Comparison of ENCODE assay signal across 32 cellular contexts in genomic region chr2:100992262-100992661, GRCh38. TPM values are rescaled to one million over a fixed set of nuclear protein-coding genes. Genes with fewer than 3 reads are reported as not detected.
DNase-seq lines count a peak whose midpoint lies in the region; ATAC-seq, FAIRE-seq and TF ChIP-seq lines count a peak whose summit lies in the region.
"Had no signal": no experiment of that assay in that cellular context is flagged by ENCODE, and none has a peak within 500 bp of the region (broad histone marks: within the 10 kb centered on the region; RNA-seq: fewer than 3 reads in every experiment).

No MANE protein-coding gene starts in this region.

- in situ Hi-C loops in KBM-7 (cut with MboI; ENCODE audit: low pct_unique_long_range_greater_than_20kb, low sequenced_read_pairs): loop anchor here (25.0 kb wide), 1 partner anchor 380 kb away; no protein-coding TSS in a partner anchor
- in situ Hi-C loops in K562 (cut with MboI): loop anchor here (5.0 to 10.0 kb wide), 2 partner anchors 260 to 377 kb away; no protein-coding TSS in a partner anchor

- intact Hi-C loops in CD14-positive monocyte (cut with micrococcal nuclease): no loop called here
- intact Hi-C loops in OCI-LY7 (cut with micrococcal nuclease; ENCODE audit: unreplicated experiment): no loop called here
- intact Hi-C loops in K562 (cut with micrococcal nuclease): no loop called here
- intact Hi-C loops in vagina (cut with DNase I): no loop called here
- intact Hi-C loops in adrenal gland (cut with DNase I): no loop called here

- H3K27ac ChIP-seq in OCI-LY7 (ENCODE audit: low read depth, low read length, poor library complexity, severe bottlenecking) (no peak overlapping the region), K562 (ENCODE audit: extremely low read depth, low read depth, low read length) (no peak overlapping the region), vagina (no peak overlapping the region), adrenal gland (no peak overlapping the region)
- H3K27ac ChIP-seq: BLaER1, esophagus muscularis mucosa, foreskin keratinocyte, heart left ventricle, lower lobe of right lung, pancreas, right atrium auricular region had no signal

- TF ChIP-seq POLR2A in K562 (conservative IDR thresholded peaks at IDR 0.05) (no peak), vagina (IDR thresholded peaks at IDR 0.05) (no peak), adrenal gland (IDR thresholded peaks at IDR 0.05) (no peak)

- H2AFZ ChIP-seq in OCI-LY7 (ENCODE audit: low read length): peak overlapping the region; percentile 43; the same call in 1 of the 2 replicates
- peak overlapping the region; percentile 57 for H2AFZ ChIP-seq in K562 (ENCODE audit: low read depth, low read length)

- no peak overlapping the region for H3K9ac ChIP-seq in K562 (ENCODE audit: insufficient read depth in 1 of 2, low read depth in 2 of 2, low read length in 2 of 2)
- H3K9ac ChIP-seq: BLaER1 had no signal

- peak; percentile 40 for FAIRE-seq in K562 (lab: Jason Lieb, UNC)
- FAIRE-seq: pancreas had no signal

- no peaks in the 10 kb centered on the region for H3K36me3 Mint-ChIP-seq in CD14-positive monocyte

- H3K27me3 ChIP-seq in K562 (ENCODE audit: control insufficient read depth in 2 of 2, insufficient read depth in 2 of 2, low read length in 2 of 2) (peaks cover 25 to 59% of the 10 kb centered on the region in 2 experiments; a peak in 4 of 5 replicates), vagina (no peaks in the 10 kb centered on the region), adrenal gland (no peaks in the 10 kb centered on the region)
- H3K27me3 ChIP-seq: BLaER1, esophagus muscularis mucosa, foreskin keratinocyte, heart left ventricle, pancreas, right atrium auricular region had no signal

- TF ChIP-seq CTCF in CD14-positive monocyte (IDR thresholded peaks at IDR 0.05): no peak
- no peak for TF ChIP-seq CTCF in OCI-LY7 (conservative IDR thresholded peaks at IDR 0.05; ENCODE audit: low read length)
- TF ChIP-seq CTCF in K562 (IDR thresholded peaks at IDR 0.05 in 2 of 3, conservative IDR thresholded peaks at IDR 0.05 in 1 of 3; ENCODE audit: insufficient read depth in 2 of 3, low read depth in 1 of 3, low read length in 3 of 3): no peak
- TF ChIP-seq CTCF in vagina (IDR thresholded peaks at IDR 0.05): no peak
- no peak for TF ChIP-seq CTCF in adrenal gland (IDR thresholded peaks at IDR 0.05)

- no peaks in the 10 kb centered on the region for H3K4me1 ChIP-seq in OCI-LY7 (ENCODE audit: insufficient read depth, low read length, poor library complexity, severe bottlenecking)
- H3K4me1 ChIP-seq in K562 (replicated peaks in 1 of 2; ENCODE audit: control insufficient read depth in 2 of 2, insufficient read depth in 2 of 2, low read length in 2 of 2): peaks cover 0 to 7% of the 10 kb centered on the region in 2 experiments; a peak in 2 of 5 replicates
- no peaks in the 10 kb centered on the region for H3K4me1 ChIP-seq in vagina
- no peaks in the 10 kb centered on the region for H3K4me1 ChIP-seq in adrenal gland (replicated peaks in 1 of 2)
- H3K4me1 ChIP-seq: BLaER1, esophagus muscularis mucosa, foreskin keratinocyte, heart left ventricle, lower lobe of right lung, pancreas, right atrium auricular region had no signal

- no peak for TF ChIP-seq EP300 in K562 (IDR thresholded peaks at IDR 0.05; ENCODE audit: low read length)

- H3K27ac Mint-ChIP-seq in CD14-positive monocyte: peak overlapping the region in 1 of 7 donors; percentile 6
- peak overlapping the region in 1 of 2 donors; percentile 58 for H3K27ac Mint-ChIP-seq in stimulated activated naive CD8-positive, alpha-beta T cell treated with anti-CD3 and anti-CD28 coated beads, Interleukin-15, amount 100 ng/mL, for 72 hours
- H3K27ac Mint-ChIP-seq: activated CD4-positive, alpha-beta T cell treated with anti-CD3 and anti-CD28 coated beads, Interleukin-2, amount 10 ng/mL, durations not matched to agents 24 days and 14 days; nephron progenitor cell had no signal

- H4K20me1 ChIP-seq in OCI-LY7 (ENCODE audit: insufficient read depth, low read length): no peaks in the 10 kb centered on the region
- no peaks in the 10 kb centered on the region for H4K20me1 ChIP-seq in K562 (replicated peaks; ENCODE audit: control insufficient read depth, insufficient read depth, low read length)
- H4K20me1 ChIP-seq: BLaER1 had no signal

- H3K36me3 ChIP-seq in OCI-LY7 (ENCODE audit: insufficient read depth, low read length): no peaks in the 10 kb centered on the region
- no peaks in the 10 kb centered on the region for H3K36me3 ChIP-seq in K562 (ENCODE audit: control insufficient read depth, insufficient read depth, low read length)
- no peaks in the 10 kb centered on the region for H3K36me3 ChIP-seq in vagina
- peaks cover 0 to 7% of the 10 kb centered on the region in 2 donors for H3K36me3 ChIP-seq in adrenal gland (replicated peaks in 1 of 2)
- H3K36me3 ChIP-seq: BLaER1 had no signal

- DNase-seq in CD14-positive monocyte (ENCODE audit: low spot score): no peak
- DNase-seq in KBM-7: peak; percentile 61
- DNase-seq in OCI-LY7 (ENCODE audit: low spot score): no peak
- DNase-seq in K562 (ENCODE audit: extremely low read depth in 1 of 4, low spot score in 3 of 4): no peak
- no peak for DNase-seq in vagina (ENCODE audit: extremely low spot score in 2 of 2)
- no peak for DNase-seq in adrenal gland
- no peak for DNase-seq in stimulated activated naive CD8-positive, alpha-beta T cell treated with anti-CD3 and anti-CD28 coated beads, Interleukin-15, amount 100 ng/mL, for 72 hours
- DNase-seq: ACHN; activated CD4-positive, alpha-beta T cell treated with anti-CD3 and anti-CD28 coated beads, Interleukin-2, amount 10 ng/mL, durations not matched to agents 24 days and 14 days; Calu3; dermis blood vessel endothelial cell; DMS79 treated with DMSO at 0.1 percent for 48 hours; foreskin keratinocyte; HCEC 1CT; heart left ventricle; kidney glomerular epithelial cell; lower lobe of right lung; mucosa of descending colon; NCI-H1092; NCI-H187; NCI-H2171; NCI-H510A treated with DMSO at 0.1 percent for 48 hours; nephron progenitor cell; pancreas; RPMI8226; stimulated activated CD4-positive, alpha-beta T cell treated with anti-CD3 and anti-CD28 coated beads, Interleukin-1b, Interleukin-23, amount 100 ng/mL, for 48 hours; trophoblast cell had no signal

- WGBS in K562 (ENCODE audit: insufficient coverage, low coverage, missing lambda C conversion rate): 15% methylated on average over 6 of the region's 6 CpGs
- WGBS in adrenal gland, 4 donors: 86 to 93% (median 87%) methylated on average over 6 of the region's 6 CpGs

- H3K4me2 ChIP-seq in OCI-LY7 (ENCODE audit: low read length) (no peak overlapping the region), K562 (ENCODE audit: insufficient read depth, low read length) (no peak overlapping the region)
- H3K4me2 ChIP-seq: BLaER1, smooth muscle cell had no signal

- H3K79me2 ChIP-seq in OCI-LY7 (ENCODE audit: insufficient read depth, low read depth, low read length) (no peaks in the 10 kb centered on the region), K562 (ENCODE audit: control insufficient read depth, insufficient read depth, low read length) (no peaks in the 10 kb centered on the region)

- TF ChIP-seq RAD21 in K562 (CRISPR knock-in tag; conservative IDR thresholded peaks at IDR 0.05 in 1 of 2, IDR thresholded peaks at IDR 0.05 in 1 of 2): no peak

- H3K4me3 ChIP-seq in OCI-LY7 (ENCODE audit: low read depth, low read length, poor library complexity, severe bottlenecking): no peak overlapping the region
- no peak overlapping the region for H3K4me3 ChIP-seq in K562
- no peak overlapping the region for H3K4me3 ChIP-seq in vagina
- H3K4me3 ChIP-seq in adrenal gland: no peak overlapping the region
- H3K4me3 ChIP-seq: BLaER1, esophagus muscularis mucosa, heart left ventricle, lower lobe of right lung, mucosa of descending colon, pancreas, right atrium auricular region, smooth muscle cell had no signal

- CTCF ChIA-PET in OCI-LY7 (lab: Charles Lee; ENCODE audit: unreplicated experiment): no interaction called here
- CTCF ChIA-PET in K562 (lab: Yijun Ruan, JAX; ENCODE audit: low intra/inter-chr PET ratio): no interaction called here

- peaks cover 3 to 4% (median 3%) of the 10 kb centered on the region in 3 donors for H3K27me3 Mint-ChIP-seq in CD14-positive monocyte (ENCODE audit: low read depth in 3 of 3)
- no peaks in the 10 kb centered on the region for H3K27me3 Mint-ChIP-seq in stimulated activated naive CD8-positive, alpha-beta T cell treated with anti-CD3 and anti-CD28 coated beads, Interleukin-15, amount 100 ng/mL, for 72 hours
- H3K27me3 Mint-ChIP-seq: activated CD4-positive, alpha-beta T cell treated with anti-CD3 and anti-CD28 coated beads, Interleukin-2, amount 10 ng/mL, durations not matched to agents 24 days and 14 days had no signal

- H3K9me1 ChIP-seq in K562 (ENCODE audit: control insufficient read depth, insufficient read depth, low read length): no peaks in the 10 kb centered on the region

- BruUV-seq in OCI-LY7 (replicated peaks; lab: Mats Ljungman, UMichigan) (no TSS peak), K562 (replicated peaks; lab: Mats Ljungman, UMichigan) (no TSS peak)

- H3K9me3 Mint-ChIP-seq in CD14-positive monocyte: no peaks in the 10 kb centered on the region
- no peaks in the 10 kb centered on the region for H3K9me3 Mint-ChIP-seq in stimulated activated naive CD8-positive, alpha-beta T cell treated with anti-CD3 and anti-CD28 coated beads, Interleukin-15, amount 100 ng/mL, for 72 hours
- H3K9me3 Mint-ChIP-seq: activated CD4-positive, alpha-beta T cell treated with anti-CD3 and anti-CD28 coated beads, Interleukin-2, amount 10 ng/mL, durations not matched to agents 24 days and 14 days; nephron progenitor cell had no signal

- POLR2A ChIA-PET in OCI-LY7 (lab: Charles Lee): no interaction called here
- POLR2A ChIA-PET in K562 (lab: Yijun Ruan, JAX): no interaction called here

- ATAC-seq in K562 (peak; percentile 30; the same call in 2 of the 3 replicates), HG03280 (IDR thresholded peaks at IDR 0.05; ENCODE audit: unreplicated experiment) (no peak)
- ATAC-seq in stimulated activated naive CD8-positive, alpha-beta T cell treated with anti-CD3 and anti-CD28 coated beads, Interleukin-15, amount 100 ng/mL, for 72 hours: no peak
- ATAC-seq: foreskin keratinocyte, heart left ventricle, lower lobe of right lung, mucosa of descending colon, pancreas had no signal

- H3K4me3 Mint-ChIP-seq in CD14-positive monocyte: peak overlapping the region; percentile 54 to 56
- H3K4me3 Mint-ChIP-seq in stimulated activated naive CD8-positive, alpha-beta T cell treated with anti-CD3 and anti-CD28 coated beads, Interleukin-15, amount 100 ng/mL, for 72 hours: no peak overlapping the region
- H3K4me3 Mint-ChIP-seq: activated CD4-positive, alpha-beta T cell treated with anti-CD3 and anti-CD28 coated beads, Interleukin-2, amount 10 ng/mL, durations not matched to agents 24 days and 14 days; nephron progenitor cell had no signal

- peaks cover 7% of the 10 kb centered on the region for H3K4me1 Mint-ChIP-seq in CD14-positive monocyte
- H3K4me1 Mint-ChIP-seq in stimulated activated naive CD8-positive, alpha-beta T cell treated with anti-CD3 and anti-CD28 coated beads, Interleukin-15, amount 100 ng/mL, for 72 hours: peaks cover 13% of the 10 kb centered on the region

- H3K9me3 ChIP-seq in OCI-LY7 (ENCODE audit: low read length) (no peaks in the 10 kb centered on the region), K562 (replicated peaks; ENCODE audit: control insufficient read depth, insufficient read depth, low read depth, low read length) (no peaks in the 10 kb centered on the region), vagina (no peaks in the 10 kb centered on the region), adrenal gland (replicated peaks in 1 of 3) (no peaks in the 10 kb centered on the region)
- H3K9me3 ChIP-seq: BLaER1, esophagus muscularis mucosa, heart left ventricle, lower lobe of right lung, mucosa of descending colon, pancreas, right atrium auricular region had no signal

- no peaks in the 10 kb centered on the region for H3K9me2 ChIP-seq in OCI-LY7 (ENCODE audit: insufficient read depth, low read length)

RNA-seq across cellular contexts. Expression of gene RPL31, which starts 9.8 kb away (rescaled TPM):
- polyA plus RNA-seq in CD14-positive monocyte: 1,000 to 10,000 TPM; 1,998 to 2,299 TPM
- total RNA-seq in OCI-LY7 (2014; rRNA removed; shearing (Covaris generic)): 1,977 and 1,991 TPM in 2 replicates
- total RNA-seq in OCI-LY7 (2022): 1,220 and 1,348 TPM in 2 replicates
- 260 and 346 TPM in 2 replicates for total RNA-seq in K562 (2011; cell fraction: chromatin; rRNA removed; ENCODE audit: low replicate concordance)
- 356 and 362 TPM in 2 replicates for total RNA-seq in K562 (2011; cell fraction: nucleolus; rRNA removed)
- total RNA-seq in K562 (2011; cell fraction: nucleoplasm; rRNA removed): 460 and 749 TPM in 2 replicates
- total RNA-seq in K562 (2014; rRNA removed): 1,176 and 1,715 TPM in 2 replicates
- total RNA-seq in K562 (2014; rRNA removed; fragmentation: Illumina TruSeq; extraction: Trizol): 3,190 and 3,481 TPM in 2 replicates
- total RNA-seq in K562 (2015; rRNA removed; fragmentation: Illumina TruSeq; extraction: Trizol): 1,637 and 1,659 TPM in 2 replicates
- 1,478 and 1,507 TPM in 2 replicates for total RNA-seq in K562 (2021)
- 2,782 and 3,117 TPM in 2 replicates for polyA plus RNA-seq in K562 (2011; rRNA removed)
- polyA plus RNA-seq in K562 (2011; cell fraction: cytosol; rRNA removed): 995 and 1,514 TPM in 2 replicates
- polyA plus RNA-seq in K562 (2011; cell fraction: nucleus; rRNA removed): 715 and 1,325 TPM in 2 replicates
- 4,257 and 4,957 TPM in 2 replicates for polyA plus RNA-seq in K562 (2012)
- polyA plus RNA-seq in K562 (2014; fragmentation: Illumina TruSeq; extraction: Trizol): 1,578 and 1,802 TPM in 2 replicates
- polyA plus RNA-seq in K562 (2014; fragmentation: Nextera tagmentation; extraction: Ambion mirVana): 1,000 to 10,000 TPM; 3,112 to 6,037 TPM
- polyA plus RNA-seq in K562 (2014; rRNA removed): 2,526 and 2,997 TPM in 2 replicates
- polyA minus RNA-seq in K562 (2011; rRNA and poly(A)+ RNA removed): 698 and 783 TPM in 2 replicates
- 318 and 340 TPM in 2 replicates for polyA minus RNA-seq in K562 (2011; cell fraction: cytosol; rRNA and poly(A)+ RNA removed)
- polyA minus RNA-seq in K562 (2011; cell fraction: nucleus; rRNA and poly(A)+ RNA removed): 161 and 259 TPM in 2 replicates
- 1,122 TPM for total RNA-seq in vagina
- 1,000 to 10,000 TPM in 3 of 8 donors, 100 to 1,000 TPM in 5; 413 to 1,210 (median 932) TPM for total RNA-seq in adrenal gland
- polyA plus RNA-seq in adrenal gland: 1,000 to 10,000 TPM; 1,104 to 4,491 (median 3,323) TPM

Comparison
In these comparisons a context has a peak if more than half of its experiments do, and no peak if none do; other contexts are left out.
1. H3K4me3 Mint-ChIP-seq: peak in CD14-positive monocyte (2 of 2); none in stimulated activated naive CD8-positive, alpha-beta T cell treated with anti-CD3 and anti-CD28 coated beads, Interleukin-15, amount 100 ng/mL, for 72 hours (0 of 2).